In the genomic region with DNA sequence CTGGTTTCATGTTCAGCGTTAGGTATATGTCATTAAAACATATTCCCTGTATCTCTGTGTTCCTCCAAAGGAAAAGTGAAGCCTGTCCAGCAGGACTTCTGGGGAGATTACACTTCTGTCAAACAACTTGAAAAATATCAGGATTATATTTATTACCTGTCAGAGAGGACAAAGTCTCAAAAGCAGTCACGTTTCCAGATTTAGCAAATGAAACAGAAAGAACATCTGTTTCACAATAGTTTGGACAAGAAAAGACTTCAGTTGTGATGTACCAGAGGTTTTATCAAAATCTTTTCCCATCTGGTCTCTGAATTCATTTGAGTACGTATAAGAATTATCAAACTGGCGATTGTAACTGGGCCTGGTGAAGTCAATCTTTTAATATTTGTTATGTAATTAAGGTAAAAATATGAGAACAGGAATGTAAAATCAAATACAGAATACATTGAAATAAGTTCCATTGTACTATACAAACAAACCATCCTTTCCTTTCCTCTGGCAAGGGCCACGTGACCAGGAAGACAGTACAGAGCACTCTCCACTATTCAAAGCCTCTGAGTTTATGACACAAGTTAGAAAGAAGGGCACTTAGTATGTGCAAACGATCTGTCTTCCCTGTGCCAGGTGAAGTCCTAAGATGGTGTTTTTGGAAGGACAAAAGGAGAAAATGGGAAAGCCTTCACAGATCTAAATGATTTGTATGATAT, we compare ENCODE assay signal across 1 cellular context.
A peak's percentile ranks its signal among the peaks of the same experiment; 100 is the strongest.
TF ChIP-seq lines count a peak whose summit lies in the region.

No MANE protein-coding gene starts in this region.

TF ChIP-seq in GM12878, 131 proteins besides CTCF, POLR2A, EP300 and RAD21:
- TF ChIP-seq JUND (IDR thresholded peaks at IDR 0.05; ENCODE audit: low read depth, low read length) (no peak), SREBF2 (IDR thresholded peaks at IDR 0.05; ENCODE audit: low read length) (no peak), BHLHE40 (IDR thresholded peaks at IDR 0.05; ENCODE audit: borderline replicate concordance in 1 of 2, low read depth in 2 of 2, low read length in 1 of 2) (peak; percentile 19 to 77; a peak in 3 of 4 replicates), NFIC (IDR thresholded peaks at IDR 0.05; ENCODE audit: low read depth, low read length) (peak; percentile 42; the same call in 1 of the 2 replicates), MEF2A (IDR thresholded peaks at IDR 0.05; ENCODE audit: insufficient read depth, low read depth, low read length) (0 out of 2 replicates have a peak, but pooled peaks have one; percentile 49), MEF2B (IDR thresholded peaks at IDR 0.05; ENCODE audit: partially characterized antibody, poor library complexity, severe bottlenecking) (peak; percentile 26), ASH2L (IDR thresholded peaks at IDR 0.05; ENCODE audit: borderline replicate concordance, low read depth) (no peak), SMAD5 (IDR thresholded peaks at IDR 0.05; ENCODE audit: low read depth) (0 out of 2 replicates have a peak, but pooled peaks have one; percentile 23), RAD51 (IDR thresholded peaks at IDR 0.05) (peak; percentile 79; the same call in 1 of the 2 replicates)
- TF ChIP-seq, protein P1, sequence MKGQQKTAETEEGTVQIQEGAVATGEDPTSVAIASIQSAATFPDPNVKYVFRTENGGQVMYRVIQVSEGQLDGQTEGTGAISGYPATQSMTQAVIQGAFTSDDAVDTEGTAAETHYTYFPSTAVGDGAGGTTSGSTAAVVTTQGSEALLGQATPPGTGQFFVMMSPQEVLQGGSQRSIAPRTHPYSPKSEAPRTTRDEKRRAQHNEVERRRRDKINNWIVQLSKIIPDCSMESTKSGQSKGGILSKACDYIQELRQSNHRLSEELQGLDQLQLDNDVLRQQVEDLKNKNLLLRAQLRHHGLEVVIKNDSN (IDR thresholded peaks at IDR 0.05; ENCODE audit: borderline replicate concordance, extremely low read length, insufficient read depth, low read depth, low read length): peak; percentile 35
- TF ChIP-seq, protein P2, sequence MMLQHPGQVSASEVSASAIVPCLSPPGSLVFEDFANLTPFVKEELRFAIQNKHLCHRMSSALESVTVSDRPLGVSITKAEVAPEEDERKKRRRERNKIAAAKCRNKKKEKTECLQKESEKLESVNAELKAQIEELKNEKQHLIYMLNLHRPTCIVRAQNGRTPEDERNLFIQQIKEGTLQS (IDR thresholded peaks at IDR 0.05; ENCODE audit: borderline replicate concordance, extremely low read depth, low read depth, low read length): 0 out of 2 replicates have a peak, but pooled peaks have one; percentile 36
